Comparison of ENCODE assay signal across 1 cellular context in genomic region chr3:50300681-50301254, GRCh38.
TF ChIP-seq lines count a peak whose summit lies in the region.

No MANE protein-coding gene starts in this region.

TF ChIP-seq in GM12878, 131 proteins besides CTCF, POLR2A, EP300 and RAD21:
- TF ChIP-seq ATF7 (IDR thresholded peaks at IDR 0.05; ENCODE audit: low read depth) (no peak), PAX5 (IDR thresholded peaks at IDR 0.05; ENCODE audit: borderline replicate concordance, low read depth, low read length) (no peak), NFIC (IDR thresholded peaks at IDR 0.05; ENCODE audit: low read depth, low read length) (no peak), ELK1 (IDR thresholded peaks at IDR 0.05; ENCODE audit: low read depth, low read length) (no peak), ZSCAN29 (IDR thresholded peaks at IDR 0.05) (no peak), IRF3 (IDR thresholded peaks at IDR 0.05) (no peak), ZBTB4 (CRISPR knock-in tag; IDR thresholded peaks at IDR 0.05) (no peak), ASH2L (IDR thresholded peaks at IDR 0.05; ENCODE audit: borderline replicate concordance, low read depth) (no peak)
